ENCODE assay signal across 20 cellular contexts in the genomic region with DNA sequence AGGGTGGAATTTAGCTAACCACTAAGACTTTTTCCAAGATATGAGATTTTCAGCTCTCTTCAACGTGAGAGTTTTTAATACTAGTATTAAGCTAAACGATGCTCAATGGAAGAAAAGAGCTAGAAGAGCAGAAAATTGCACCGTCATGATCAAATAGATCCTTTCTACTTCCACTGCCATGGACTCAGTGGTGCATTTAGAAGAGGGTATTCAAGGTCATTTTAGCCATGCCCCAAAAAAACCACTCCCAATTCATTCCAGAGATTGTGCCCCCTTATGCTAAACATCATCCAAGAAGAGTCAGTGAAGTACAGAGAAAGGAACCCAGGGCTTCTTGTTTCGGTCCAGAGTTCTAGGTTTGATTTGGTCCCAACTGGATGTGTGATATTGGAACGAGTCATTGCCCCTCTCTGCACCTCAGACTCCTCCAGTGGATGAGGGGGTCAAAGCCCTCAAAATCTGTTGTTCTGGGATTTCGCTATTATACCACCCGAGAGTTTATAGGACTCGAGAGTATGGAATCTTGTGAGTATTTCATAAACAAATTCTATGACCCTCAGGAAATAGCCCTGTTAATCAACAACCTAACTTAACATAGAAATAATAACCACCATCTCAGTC. TPM values are rescaled to one million over a fixed set of nuclear protein-coding genes. Genes with fewer than 3 reads are reported as not detected.
DNase-seq lines count a peak whose midpoint lies in the region; ATAC-seq and TF ChIP-seq lines count a peak whose summit lies in the region.
"Had no signal": no experiment of that assay in that cellular context is flagged by ENCODE, and none has a peak within 500 bp of the region (broad histone marks: within the 10 kb centered on the region; RNA-seq: fewer than 3 reads in every experiment).

No MANE protein-coding gene starts in this region.

- H3K4me3 ChIP-seq in CD4-positive, alpha-beta memory T cell (ENCODE audit: low read length in 2 of 2) = peak overlapping the region; percentile 5 to 49
- H3K4me3 ChIP-seq in effector memory CD4-positive, alpha-beta T cell (ENCODE audit: insufficient read depth, low read depth, low read length, poor library complexity, severe bottlenecking) = peak overlapping the region; percentile 35
- H3K4me3 ChIP-seq: right atrium auricular region, testis had no signal

- peaks cover 87% of the 10 kb centered on the region for H3K36me3 Mint-ChIP-seq in T-helper 1 cell treated with Interleukin-12 subunit alpha and Interleukin-12 subunit beta and Interleukin-4 antibody, amounts not matched to agents 30 μg/mL and 1 μg/mL, for 36 hours (ENCODE audit: low read depth)
- peaks cover 86 to 92% of the 10 kb centered on the region in 2 donors for H3K36me3 Mint-ChIP-seq in CD4-positive, alpha-beta memory T cell
- H3K36me3 Mint-ChIP-seq in T-helper 17 cell (ENCODE audit: low read depth) = peaks cover 20% of the 10 kb centered on the region
- H3K36me3 Mint-ChIP-seq: brain had no signal

- H3K27me3 ChIP-seq in CD4-positive, alpha-beta memory T cell (ENCODE audit: insufficient read depth, low read length) = no peaks in the 10 kb centered on the region
- no peaks in the 10 kb centered on the region for H3K27me3 ChIP-seq in effector memory CD4-positive, alpha-beta T cell (replicated peaks; ENCODE audit: control insufficient read depth, insufficient read depth, low read length, poor library complexity, severe bottlenecking)
- H3K27me3 ChIP-seq: neutrophil, right atrium auricular region, testis had no signal

- intact Hi-C loops in CD4-positive, alpha-beta memory T cell (cut with micrococcal nuclease) = no loop called here

- TF ChIP-seq CTCF in GM13977 (IDR thresholded peaks at IDR 0.05; ENCODE audit: extremely low read depth, insufficient read depth, missing control alignments) = no peak

- POLR2A ChIA-PET in CD4-positive, alpha-beta memory T cell (lab: Charles Lee; ENCODE audit: partially characterized antibody) = interaction anchor here (0.6 to 20.6 kb wide), 18 partner anchors 6 to 822 kb away, joined by 3 to 1762 read pairs (median 5); no protein-coding TSS in a partner anchor

- H3K27ac Mint-ChIP-seq in T-helper 1 cell treated with Interleukin-12 subunit alpha and Interleukin-12 subunit beta and Interleukin-4 antibody, amounts not matched to agents 30 μg/mL and 1 μg/mL, for 36 hours = peak overlapping the region; percentile 93
- H3K27ac Mint-ChIP-seq in CD4-positive, alpha-beta memory T cell = peak overlapping the region; percentile 92 to 100 (median 97)
- peak overlapping the region; percentile 100 for H3K27ac Mint-ChIP-seq in T-helper 17 cell
- H3K27ac Mint-ChIP-seq: brain had no signal

- H3K27me3 Mint-ChIP-seq in T-helper 1 cell treated with Interleukin-12 subunit alpha and Interleukin-12 subunit beta and Interleukin-4 antibody, amounts not matched to agents 30 μg/mL and 1 μg/mL, for 36 hours (ENCODE audit: low read depth) = no peaks in the 10 kb centered on the region
- H3K27me3 Mint-ChIP-seq in CD4-positive, alpha-beta memory T cell = no peaks in the 10 kb centered on the region
- no peaks in the 10 kb centered on the region for H3K27me3 Mint-ChIP-seq in T-helper 17 cell

- peaks cover 99% of the 10 kb centered on the region for H3K4me1 ChIP-seq in CD4-positive, alpha-beta memory T cell (ENCODE audit: insufficient read depth, low read length)
- H3K4me1 ChIP-seq in effector memory CD4-positive, alpha-beta T cell (ENCODE audit: control insufficient read depth, insufficient read depth, low read length, poor library complexity, severe bottlenecking) = peaks cover 93% of the 10 kb centered on the region

- no peaks in the 10 kb centered on the region for H3K9me3 Mint-ChIP-seq in T-helper 1 cell treated with Interleukin-12 subunit alpha and Interleukin-12 subunit beta and Interleukin-4 antibody, amounts not matched to agents 30 μg/mL and 1 μg/mL, for 36 hours
- peaks cover 0 to 2% (median 0%) of the 10 kb centered on the region in 8 donors for H3K9me3 Mint-ChIP-seq in CD4-positive, alpha-beta memory T cell
- H3K9me3 Mint-ChIP-seq: brain had no signal

- in situ Hi-C loops in GM13977 (cut with MboI; ENCODE audit: low pct_unique_long_range_greater_than_20kb, low sequenced_read_pairs, unreplicated experiment) = no loop called here

- no peaks in the 10 kb centered on the region for H3K9me3 ChIP-seq in CD4-positive, alpha-beta memory T cell (ENCODE audit: control insufficient read depth in 1 of 2, low read length in 2 of 2)
- no peaks in the 10 kb centered on the region for H3K9me3 ChIP-seq in T-helper 17 cell (ENCODE audit: control insufficient read depth, low read length, poor library complexity, severe bottlenecking)
- no peaks in the 10 kb centered on the region for H3K9me3 ChIP-seq in effector memory CD4-positive, alpha-beta T cell (ENCODE audit: control insufficient read depth, low read length)
- H3K9me3 ChIP-seq: neutrophil, right atrium auricular region, SK-N-SH, testis had no signal

- H3K4me1 Mint-ChIP-seq in T-helper 1 cell treated with Interleukin-12 subunit alpha and Interleukin-12 subunit beta and Interleukin-4 antibody, amounts not matched to agents 30 μg/mL and 1 μg/mL, for 36 hours (ENCODE audit: low read depth) = peaks cover 84% of the 10 kb centered on the region
- peaks cover 81 to 100% (median 90%) of the 10 kb centered on the region in 4 donors for H3K4me1 Mint-ChIP-seq in CD4-positive, alpha-beta memory T cell
- peaks cover 80% of the 10 kb centered on the region for H3K4me1 Mint-ChIP-seq in T-helper 17 cell

- peaks cover 75% of the 10 kb centered on the region for H3K36me3 ChIP-seq in CD4-positive, alpha-beta memory T cell (ENCODE audit: insufficient read depth, low read length)
- H3K36me3 ChIP-seq in effector memory CD4-positive, alpha-beta T cell (ENCODE audit: control insufficient read depth, insufficient read depth, low read length) = peaks cover 50% of the 10 kb centered on the region
- H3K36me3 ChIP-seq: neutrophil, right atrium auricular region, WERI-Rb-1 had no signal

- ATAC-seq in T-helper 17 cell (no peak), GM19023 (IDR thresholded peaks at IDR 0.05; ENCODE audit: unreplicated experiment) (no peak)
- ATAC-seq: esophagus mucosa, HCT116 had no signal

- peak overlapping the region; percentile 58 for H3K27ac ChIP-seq in CD4-positive, alpha-beta memory T cell (ENCODE audit: low read depth, low read length)
- peak overlapping the region; percentile 83 for H3K27ac ChIP-seq in effector memory CD4-positive, alpha-beta T cell (ENCODE audit: insufficient read depth, low read length, poor library complexity, severe bottlenecking)
- H3K27ac ChIP-seq: 22Rv1, neutrophil, testis, WERI-Rb-1 had no signal

- DNase-seq in T-helper 1 cell (no peak), T-helper 17 cell (no peak), SIG-M5 (lab: John Stamatoyannopoulos, UW) (no peak), GM13977 (ENCODE audit: low spot score) (no peak)
- DNase-seq in CD4-positive, alpha-beta memory T cell = peak in 1 of 5 donors; percentile 16
- DNase-seq in effector memory CD4-positive, alpha-beta T cell = no peak
- DNase-seq: dermis blood vessel endothelial cell, NCI-H2029 treated with DMSO at 0.1 percent for 48 hours, NCI-H510A, SK-N-SH, testis, WERI-Rb-1 had no signal

- peak overlapping the region; percentile 83 for H3K4me3 Mint-ChIP-seq in T-helper 1 cell treated with Interleukin-12 subunit alpha and Interleukin-12 subunit beta and Interleukin-4 antibody, amounts not matched to agents 30 μg/mL and 1 μg/mL, for 36 hours
- peak overlapping the region; percentile 84 to 91 (median 90) for H3K4me3 Mint-ChIP-seq in CD4-positive, alpha-beta memory T cell
- H3K4me3 Mint-ChIP-seq in T-helper 17 cell = peak overlapping the region; percentile 86
- H3K4me3 Mint-ChIP-seq: brain had no signal

- CTCF ChIA-PET in CD4-positive, alpha-beta memory T cell (lab: Charles Lee; ENCODE audit: partially characterized antibody) = interaction anchor here (1.5 to 8.1 kb wide), 6 partner anchors 8 to 36 kb away, joined by 6 to 48 read pairs (median 27); no protein-coding TSS in a partner anchor

RNA-seq across cellular contexts. Expression of gene DAD1, which starts 55.2 kb away (rescaled TPM):
- 100 to 1,000 TPM; 110 to 124 TPM for total RNA-seq in CD4-positive, alpha-beta memory T cell
- 100 to 1,000 TPM; 602 to 735 TPM for polyA plus RNA-seq in CD4-positive, alpha-beta memory T cell
- total RNA-seq in T-helper 17 cell = 10 to 100 TPM; 95.4 to 96.0 TPM
